1 cellular context compared by ENCODE assay signal in genomic region chr6:10659697-10660348, GRCh38.
TF ChIP-seq lines count a peak whose summit lies in the region.

No MANE protein-coding gene starts in this region.

TF ChIP-seq in H1, 55 proteins besides CTCF, POLR2A, EP300 and RAD21:
- TF ChIP-seq RBBP5 (IDR thresholded peaks at IDR 0.05; ENCODE audit: borderline replicate concordance, low read depth, low read length) = peak; percentile 36; the same call in 1 of the 2 replicates
- TF ChIP-seq KDM4A (IDR thresholded peaks at IDR 0.05; ENCODE audit: low read depth, low read length, severe bottlenecking) = peak; percentile 88
- TF ChIP-seq SP2 (IDR thresholded peaks at IDR 0.05; ENCODE audit: low read length) = no peak
- TF ChIP-seq, protein P1, sequence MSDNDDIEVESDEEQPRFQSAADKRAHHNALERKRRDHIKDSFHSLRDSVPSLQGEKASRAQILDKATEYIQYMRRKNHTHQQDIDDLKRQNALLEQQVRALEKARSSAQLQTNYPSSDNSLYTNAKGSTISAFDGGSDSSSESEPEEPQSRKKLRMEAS (IDR thresholded peaks at IDR 0.05) = peak; percentile 70; the same call in 1 of the 2 replicates
- TF ChIP-seq NRF1 (IDR thresholded peaks at IDR 0.05; ENCODE audit: low read depth, low read length) = no peak
- no peak for TF ChIP-seq GABPA (IDR thresholded peaks at IDR 0.05; ENCODE audit: borderline replicate concordance, insufficient read depth, low read length)
- TF ChIP-seq E2F6 (IDR thresholded peaks at IDR 0.05) = peak; percentile 80
- TF ChIP-seq SIN3A (conservative IDR thresholded peaks at IDR 0.05 in 1 of 2, IDR thresholded peaks at IDR 0.05 in 1 of 2; ENCODE audit: low read depth in 1 of 2, low read length in 2 of 2) = peak in 1 of 2 experiments; percentile 32; a peak in 1 of 4 replicates
